1 cellular context compared by ENCODE assay signal in the genomic region with DNA sequence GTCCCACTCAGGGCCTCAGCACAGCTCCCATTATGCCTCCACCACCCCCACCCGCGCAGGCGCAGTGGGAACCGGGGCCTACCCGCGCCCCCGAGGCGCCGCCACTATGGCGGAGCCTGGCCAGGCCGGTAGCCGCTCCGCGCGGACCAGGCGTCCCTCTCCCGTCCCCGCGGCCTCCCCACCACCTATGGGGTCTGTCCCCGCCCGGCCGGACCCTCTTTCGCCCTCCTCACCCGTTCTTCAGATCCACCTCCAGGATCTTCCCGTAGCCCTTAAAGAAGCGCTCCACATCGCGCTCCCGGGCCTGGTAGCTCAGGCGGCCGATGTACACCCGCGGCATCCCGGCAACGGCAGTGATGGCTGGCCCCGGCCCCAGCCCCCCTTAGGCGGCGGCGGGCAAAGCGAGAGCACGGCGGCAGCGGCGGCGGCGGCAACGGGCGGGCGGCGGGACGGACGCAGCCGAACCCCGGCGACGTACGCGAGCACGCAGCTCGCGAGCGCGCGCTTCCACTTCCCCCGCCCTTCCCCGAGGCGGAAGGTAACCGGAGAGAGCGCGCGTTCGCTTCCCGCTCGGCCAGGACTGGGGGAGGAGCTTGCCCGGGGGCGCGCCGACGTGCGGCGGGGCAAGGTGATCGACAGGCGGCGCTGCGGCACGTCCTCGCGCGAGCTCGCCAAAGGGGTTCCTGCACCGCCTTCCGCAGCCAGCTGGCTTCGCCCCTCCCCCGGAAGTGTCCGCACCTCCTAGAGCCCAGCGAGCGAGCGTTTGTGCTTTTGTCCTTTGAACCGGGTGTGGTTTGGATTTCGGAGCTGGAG.
TF ChIP-seq lines count a peak whose summit lies in the region.

A gene (minus strand): TSS at position 488 of the 813 bp plus-strand sequence. CDS start 148 bp downstream, at position 340.

TF ChIP-seq in K562, 482 proteins besides CTCF, POLR2A, EP300 and RAD21 (continued from another document and continues in another):
- TF ChIP-seq, protein P1, sequence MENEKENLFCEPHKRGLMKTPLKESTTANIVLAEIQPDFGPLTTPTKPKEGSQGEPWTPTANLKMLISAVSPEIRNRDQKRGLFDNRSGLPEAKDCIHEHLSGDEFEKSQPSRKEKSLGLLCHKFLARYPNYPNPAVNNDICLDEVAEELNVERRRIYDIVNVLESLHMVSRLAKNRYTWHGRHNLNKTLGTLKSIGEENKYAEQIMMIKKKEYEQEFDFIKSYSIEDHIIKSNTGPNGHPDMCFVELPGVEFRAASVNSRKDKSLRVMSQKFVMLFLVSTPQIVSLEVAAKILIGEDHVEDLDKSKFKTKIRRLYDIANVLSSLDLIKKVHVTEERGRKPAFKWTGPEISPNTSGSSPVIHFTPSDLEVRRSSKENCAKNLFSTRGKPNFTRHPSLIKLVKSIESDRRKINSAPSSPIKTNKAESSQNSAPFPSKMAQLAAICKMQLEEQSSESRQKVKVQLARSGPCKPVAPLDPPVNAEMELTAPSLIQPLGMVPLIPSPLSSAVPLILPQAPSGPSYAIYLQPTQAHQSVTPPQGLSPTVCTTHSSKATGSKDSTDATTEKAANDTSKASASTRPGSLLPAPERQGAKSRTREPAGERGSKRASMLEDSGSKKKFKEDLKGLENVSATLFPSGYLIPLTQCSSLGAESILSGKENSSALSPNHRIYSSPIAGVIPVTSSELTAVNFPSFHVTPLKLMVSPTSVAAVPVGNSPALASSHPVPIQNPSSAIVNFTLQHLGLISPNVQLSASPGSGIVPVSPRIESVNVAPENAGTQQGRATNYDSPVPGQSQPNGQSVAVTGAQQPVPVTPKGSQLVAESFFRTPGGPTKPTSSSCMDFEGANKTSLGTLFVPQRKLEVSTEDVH (IDR thresholded peaks at IDR 0.05; ENCODE audit: low read depth, partially characterized antibody): peak; percentile 88
- TF ChIP-seq RFX1 (IDR thresholded peaks at IDR 0.05) (no peak), SRSF9 (IDR thresholded peaks at IDR 0.05; ENCODE audit: borderline replicate concordance, low read depth, low read length) (no peak), MTA1 (IDR thresholded peaks at IDR 0.05; ENCODE audit: borderline replicate concordance) (no peak), PHB (CRISPR knock-in tag; IDR thresholded peaks at IDR 0.05) (0 out of 2 replicates have a peak, but pooled peaks have one; percentile 48), YY1 (IDR thresholded peaks at IDR 0.05; ENCODE audit: borderline replicate concordance in 1 of 3, control insufficient read depth in 1 of 3, extremely low read depth in 1 of 3, insufficient read depth in 3 of 3, insufficient read length in 1 of 3, insufficient replicate concordance in 2 of 3, low read depth in 1 of 3, low read length in 2 of 3) (peak; percentile 80 to 96 (median 91)), KDM2B (CRISPR knock-in tag; IDR thresholded peaks at IDR 0.05) (no peak; the same call in 1 of the 2 replicates), ZKSCAN1 (IDR thresholded peaks at IDR 0.05; ENCODE audit: low read depth, low read length) (peak; percentile 46; the same call in 1 of the 2 replicates), POU5F1 (IDR thresholded peaks at IDR 0.05; ENCODE audit: borderline replicate concordance, low read depth, low read length, partially characterized antibody) (no peak), ZNF124 (CRISPR knock-in tag; IDR thresholded peaks at IDR 0.05) (peak; percentile 78; the same call in 1 of the 2 replicates), ZC3H11A (IDR thresholded peaks at IDR 0.05; ENCODE audit: low read depth, low read length) (0 out of 2 replicates have a peak, but pooled peaks have one; percentile 44), MTA2 (IDR thresholded peaks at IDR 0.05; ENCODE audit: low read depth) (peak; percentile 60), SIX5 (IDR thresholded peaks at IDR 0.05; ENCODE audit: borderline replicate concordance in 1 of 2, insufficient read depth in 1 of 2, low read depth in 1 of 2, low read length in 2 of 2) (no peak), NFIX (CRISPR knock-in tag; IDR thresholded peaks at IDR 0.05; ENCODE audit: low read depth) (no peak), TAF15 (IDR thresholded peaks at IDR 0.05; ENCODE audit: low read depth, low read length) (no peak), ZNF146 (CRISPR knock-in tag; IDR thresholded peaks at IDR 0.05; ENCODE audit: unreplicated experiment) (no peak), HMGN3 (IDR thresholded peaks at IDR 0.05; ENCODE audit: borderline replicate concordance, extremely low read depth, insufficient read length, low read depth, low read length) (peak; percentile 96), TEAD1 (CRISPR knock-in tag; IDR thresholded peaks at IDR 0.05) (peak; percentile 52 to 88; a peak in 3 of 4 replicates), TSC22D4 (tag; IDR thresholded peaks at IDR 0.05) (no peak), ZFPM2 (CRISPR knock-in tag; IDR thresholded peaks at IDR 0.05) (no peak), PRPF4 (IDR thresholded peaks at IDR 0.05; ENCODE audit: insufficient read depth, low read depth, low read length, poor library complexity, severe bottlenecking) (no peak), HDAC2 (IDR thresholded peaks at IDR 0.05) (no peak), NR3C1 (CRISPR knock-in tag; IDR thresholded peaks at IDR 0.05) (peak; percentile 73; the same call in 1 of the 2 replicates), ZNF134 (CRISPR knock-in tag; conservative IDR thresholded peaks at IDR 0.05) (no peak), SAP30 (IDR thresholded peaks at IDR 0.05; ENCODE audit: borderline replicate concordance, insufficient read depth, low read depth, low read length, poor library complexity, severe bottlenecking) (no peak), FOXK1 (CRISPR knock-in tag; IDR thresholded peaks at IDR 0.05; ENCODE audit: borderline replicate concordance) (no peak), ESRRA (IDR thresholded peaks at IDR 0.05; ENCODE audit: borderline replicate concordance, low read depth) (peak; percentile 98; the same call in 1 of the 2 replicates), SRSF1 (IDR thresholded peaks at IDR 0.05; ENCODE audit: low read depth, low read length) (no peak), HMG20A (CRISPR knock-in tag; conservative IDR thresholded peaks at IDR 0.05) (no peak), STAT5A (IDR thresholded peaks at IDR 0.05; ENCODE audit: borderline replicate concordance, low read length) (no peak; the same call in 1 of the 2 replicates), SOX6 (IDR thresholded peaks at IDR 0.05) (peak; percentile 91), CREBBP (IDR thresholded peaks at IDR 0.05; ENCODE audit: low read depth, low read length) (no peak), U2AF2 (optimal IDR thresholded peaks at IDR 0.05; ENCODE audit: low read depth, low read length) (no peak), ZNF699 (CRISPR knock-in tag; IDR thresholded peaks at IDR 0.05; ENCODE audit: insufficient replicate concordance) (no peak), ILK (tag; IDR thresholded peaks at IDR 0.05; ENCODE audit: borderline replicate concordance, low read depth) (no peak), HMG20B (CRISPR knock-in tag; IDR thresholded peaks at IDR 0.05) (no peak), TFAM (CRISPR knock-in tag; conservative IDR thresholded peaks at IDR 0.05) (no peak)
- TF ChIP-seq, protein P2, sequence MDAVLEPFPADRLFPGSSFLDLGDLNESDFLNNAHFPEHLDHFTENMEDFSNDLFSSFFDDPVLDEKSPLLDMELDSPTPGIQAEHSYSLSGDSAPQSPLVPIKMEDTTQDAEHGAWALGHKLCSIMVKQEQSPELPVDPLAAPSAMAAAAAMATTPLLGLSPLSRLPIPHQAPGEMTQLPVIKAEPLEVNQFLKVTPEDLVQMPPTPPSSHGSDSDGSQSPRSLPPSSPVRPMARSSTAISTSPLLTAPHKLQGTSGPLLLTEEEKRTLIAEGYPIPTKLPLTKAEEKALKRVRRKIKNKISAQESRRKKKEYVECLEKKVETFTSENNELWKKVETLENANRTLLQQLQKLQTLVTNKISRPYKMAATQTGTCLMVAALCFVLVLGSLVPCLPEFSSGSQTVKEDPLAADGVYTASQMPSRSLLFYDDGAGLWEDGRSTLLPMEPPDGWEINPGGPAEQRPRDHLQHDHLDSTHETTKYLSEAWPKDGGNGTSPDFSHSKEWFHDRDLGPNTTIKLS (IDR thresholded peaks at IDR 0.05; ENCODE audit: borderline replicate concordance, low read depth): peak; percentile 76; the same call in 1 of the 2 replicates
- TF ChIP-seq, protein P3, sequence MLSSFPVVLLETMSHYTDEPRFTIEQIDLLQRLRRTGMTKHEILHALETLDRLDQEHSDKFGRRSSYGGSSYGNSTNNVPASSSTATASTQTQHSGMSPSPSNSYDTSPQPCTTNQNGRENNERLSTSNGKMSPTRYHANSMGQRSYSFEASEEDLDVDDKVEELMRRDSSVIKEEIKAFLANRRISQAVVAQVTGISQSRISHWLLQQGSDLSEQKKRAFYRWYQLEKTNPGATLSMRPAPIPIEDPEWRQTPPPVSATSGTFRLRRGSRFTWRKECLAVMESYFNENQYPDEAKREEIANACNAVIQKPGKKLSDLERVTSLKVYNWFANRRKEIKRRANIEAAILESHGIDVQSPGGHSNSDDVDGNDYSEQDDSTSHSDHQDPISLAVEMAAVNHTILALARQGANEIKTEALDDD (IDR thresholded peaks at IDR 0.05): no peak
- TF ChIP-seq, protein P4, sequence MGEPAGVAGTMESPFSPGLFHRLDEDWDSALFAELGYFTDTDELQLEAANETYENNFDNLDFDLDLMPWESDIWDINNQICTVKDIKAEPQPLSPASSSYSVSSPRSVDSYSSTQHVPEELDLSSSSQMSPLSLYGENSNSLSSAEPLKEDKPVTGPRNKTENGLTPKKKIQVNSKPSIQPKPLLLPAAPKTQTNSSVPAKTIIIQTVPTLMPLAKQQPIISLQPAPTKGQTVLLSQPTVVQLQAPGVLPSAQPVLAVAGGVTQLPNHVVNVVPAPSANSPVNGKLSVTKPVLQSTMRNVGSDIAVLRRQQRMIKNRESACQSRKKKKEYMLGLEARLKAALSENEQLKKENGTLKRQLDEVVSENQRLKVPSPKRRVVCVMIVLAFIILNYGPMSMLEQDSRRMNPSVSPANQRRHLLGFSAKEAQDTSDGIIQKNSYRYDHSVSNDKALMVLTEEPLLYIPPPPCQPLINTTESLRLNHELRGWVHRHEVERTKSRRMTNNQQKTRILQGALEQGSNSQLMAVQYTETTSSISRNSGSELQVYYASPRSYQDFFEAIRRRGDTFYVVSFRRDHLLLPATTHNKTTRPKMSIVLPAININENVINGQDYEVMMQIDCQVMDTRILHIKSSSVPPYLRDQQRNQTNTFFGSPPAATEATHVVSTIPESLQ (CRISPR knock-in tag; IDR thresholded peaks at IDR 0.05): peak; percentile 49; the same call in 1 of the 2 replicates
- TF ChIP-seq, protein P5, sequence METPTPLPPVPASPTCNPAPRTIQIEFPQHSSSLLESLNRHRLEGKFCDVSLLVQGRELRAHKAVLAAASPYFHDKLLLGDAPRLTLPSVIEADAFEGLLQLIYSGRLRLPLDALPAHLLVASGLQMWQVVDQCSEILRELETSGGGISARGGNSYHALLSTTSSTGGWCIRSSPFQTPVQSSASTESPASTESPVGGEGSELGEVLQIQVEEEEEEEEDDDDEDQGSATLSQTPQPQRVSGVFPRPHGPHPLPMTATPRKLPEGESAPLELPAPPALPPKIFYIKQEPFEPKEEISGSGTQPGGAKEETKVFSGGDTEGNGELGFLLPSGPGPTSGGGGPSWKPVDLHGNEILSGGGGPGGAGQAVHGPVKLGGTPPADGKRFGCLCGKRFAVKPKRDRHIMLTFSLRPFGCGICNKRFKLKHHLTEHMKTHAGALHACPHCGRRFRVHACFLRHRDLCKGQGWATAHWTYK (CRISPR knock-in tag; IDR thresholded peaks at IDR 0.05): no peak; the same call in 1 of the 2 replicates
- TF ChIP-seq, protein P6, sequence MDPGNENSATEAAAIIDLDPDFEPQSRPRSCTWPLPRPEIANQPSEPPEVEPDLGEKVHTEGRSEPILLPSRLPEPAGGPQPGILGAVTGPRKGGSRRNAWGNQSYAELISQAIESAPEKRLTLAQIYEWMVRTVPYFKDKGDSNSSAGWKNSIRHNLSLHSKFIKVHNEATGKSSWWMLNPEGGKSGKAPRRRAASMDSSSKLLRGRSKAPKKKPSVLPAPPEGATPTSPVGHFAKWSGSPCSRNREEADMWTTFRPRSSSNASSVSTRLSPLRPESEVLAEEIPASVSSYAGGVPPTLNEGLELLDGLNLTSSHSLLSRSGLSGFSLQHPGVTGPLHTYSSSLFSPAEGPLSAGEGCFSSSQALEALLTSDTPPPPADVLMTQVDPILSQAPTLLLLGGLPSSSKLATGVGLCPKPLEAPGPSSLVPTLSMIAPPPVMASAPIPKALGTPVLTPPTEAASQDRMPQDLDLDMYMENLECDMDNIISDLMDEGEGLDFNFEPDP (CRISPR knock-in tag; IDR thresholded peaks at IDR 0.05): no peak; the same call in 1 of the 2 replicates
- TF ChIP-seq, protein P7, sequence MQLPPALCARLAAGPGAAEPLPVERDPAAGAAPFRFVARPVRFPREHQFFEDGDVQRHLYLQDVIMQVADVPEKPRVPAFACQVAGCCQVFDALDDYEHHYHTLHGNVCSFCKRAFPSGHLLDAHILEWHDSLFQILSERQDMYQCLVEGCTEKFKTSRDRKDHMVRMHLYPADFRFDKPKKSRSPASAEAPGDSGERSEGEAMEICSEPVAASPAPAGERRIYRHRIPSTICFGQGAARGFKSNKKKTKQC (CRISPR knock-in tag; IDR thresholded peaks at IDR 0.05): peak; percentile 97
- TF ChIP-seq, protein P8, sequence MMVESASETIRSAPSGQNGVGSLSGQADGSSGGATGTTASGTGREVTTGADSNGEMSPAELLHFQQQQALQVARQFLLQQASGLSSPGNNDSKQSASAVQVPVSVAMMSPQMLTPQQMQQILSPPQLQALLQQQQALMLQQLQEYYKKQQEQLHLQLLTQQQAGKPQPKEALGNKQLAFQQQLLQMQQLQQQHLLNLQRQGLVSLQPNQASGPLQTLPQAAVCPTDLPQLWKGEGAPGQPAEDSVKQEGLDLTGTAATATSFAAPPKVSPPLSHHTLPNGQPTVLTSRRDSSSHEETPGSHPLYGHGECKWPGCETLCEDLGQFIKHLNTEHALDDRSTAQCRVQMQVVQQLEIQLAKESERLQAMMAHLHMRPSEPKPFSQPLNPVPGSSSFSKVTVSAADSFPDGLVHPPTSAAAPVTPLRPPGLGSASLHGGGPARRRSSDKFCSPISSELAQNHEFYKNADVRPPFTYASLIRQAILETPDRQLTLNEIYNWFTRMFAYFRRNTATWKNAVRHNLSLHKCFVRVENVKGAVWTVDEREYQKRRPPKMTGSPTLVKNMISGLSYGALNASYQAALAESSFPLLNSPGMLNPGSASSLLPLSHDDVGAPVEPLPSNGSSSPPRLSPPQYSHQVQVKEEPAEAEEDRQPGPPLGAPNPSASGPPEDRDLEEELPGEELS (CRISPR knock-in tag; IDR thresholded peaks at IDR 0.05; ENCODE audit: borderline replicate concordance): peak; percentile 69; the same call in 1 of the 2 replicates
- TF ChIP-seq, protein P9, sequence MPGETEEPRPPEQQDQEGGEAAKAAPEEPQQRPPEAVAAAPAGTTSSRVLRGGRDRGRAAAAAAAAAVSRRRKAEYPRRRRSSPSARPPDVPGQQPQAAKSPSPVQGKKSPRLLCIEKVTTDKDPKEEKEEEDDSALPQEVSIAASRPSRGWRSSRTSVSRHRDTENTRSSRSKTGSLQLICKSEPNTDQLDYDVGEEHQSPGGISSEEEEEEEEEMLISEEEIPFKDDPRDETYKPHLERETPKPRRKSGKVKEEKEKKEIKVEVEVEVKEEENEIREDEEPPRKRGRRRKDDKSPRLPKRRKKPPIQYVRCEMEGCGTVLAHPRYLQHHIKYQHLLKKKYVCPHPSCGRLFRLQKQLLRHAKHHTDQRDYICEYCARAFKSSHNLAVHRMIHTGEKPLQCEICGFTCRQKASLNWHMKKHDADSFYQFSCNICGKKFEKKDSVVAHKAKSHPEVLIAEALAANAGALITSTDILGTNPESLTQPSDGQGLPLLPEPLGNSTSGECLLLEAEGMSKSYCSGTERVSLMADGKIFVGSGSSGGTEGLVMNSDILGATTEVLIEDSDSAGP (CRISPR knock-in tag; IDR thresholded peaks at IDR 0.05): no peak
